ENCODE assay signal across 8 cellular contexts in genomic region chr17:76737676-76738467, GRCh38. TPM values are rescaled to one million over a fixed set of nuclear protein-coding genes. Genes with fewer than 3 reads are reported as not detected.
DNase-seq lines count a peak whose midpoint lies in the region; ATAC-seq and TF ChIP-seq lines count a peak whose summit lies in the region.

TSS of gene MFSD11 (plus strand) at chr17:76738119. CDS start at chr17:76738353, 234 bp downstream.

- ATAC-seq in RWPE2 (ENCODE audit: low read depth): peak; percentile 70
- ATAC-seq in natural killer cell: peak; percentile 59 to 82 (median 69)

- intact Hi-C loops in natural killer cell (cut with micrococcal nuclease): loop anchor here (1.0 to 10.0 kb wide), 3 partner anchors 22 to 473 kb away; partner anchors contain the start of gene UBALD2

- peaks cover 53 to 54% of the 10 kb centered on the region in 2 donors for H3K4me1 Mint-ChIP-seq in natural killer cell

- peaks cover 70% of the 10 kb centered on the region for H3K79me2 ChIP-seq in GM23248 (ENCODE audit: insufficient read depth)
- peaks cover 39% of the 10 kb centered on the region for H3K79me2 ChIP-seq in Karpas-422 (ENCODE audit: low read length)

- H4K20me1 ChIP-seq in GM23248 (ENCODE audit: insufficient read depth) (peaks cover 17% of the 10 kb centered on the region; the same call in 1 of the 2 replicates), Karpas-422 (ENCODE audit: insufficient read depth, low read depth, low read length) (peaks cover 23% of the 10 kb centered on the region)

- H3K9me2 ChIP-seq in GM23248 (ENCODE audit: insufficient read depth): no peaks in the 10 kb centered on the region
- H3K9me2 ChIP-seq in Karpas-422 (replicated peaks; ENCODE audit: insufficient read depth, low read length): no peaks in the 10 kb centered on the region

- peak within 1 kb of the TSS; percentile 96 for H3K4me3 Mint-ChIP-seq in natural killer cell

- peak within 1 kb of the TSS; percentile 94 for H2AFZ ChIP-seq in GM23248
- H2AFZ ChIP-seq in Karpas-422 (ENCODE audit: low read length): peak within 1 kb of the TSS; percentile 70

- no peaks in the 10 kb centered on the region for H3K9me3 ChIP-seq in GM23248 (ENCODE audit: low read depth)
- H3K9me3 ChIP-seq in Karpas-422 (ENCODE audit: low read length): no peaks in the 10 kb centered on the region
- no peaks in the 10 kb centered on the region for H3K9me3 ChIP-seq in RWPE2 (ENCODE audit: severe bottlenecking)

- H3K4me2 ChIP-seq in GM23248 (ENCODE audit: unreplicated experiment) (peak within 1 kb of the TSS; percentile 100), Karpas-422 (ENCODE audit: low read depth, low read length, poor library complexity, severe bottlenecking) (peak within 1 kb of the TSS; percentile 94)

- H3K27ac ChIP-seq in GM23248 (peak within 1 kb of the TSS; percentile 91), Karpas-422 (ENCODE audit: low read length) (peak within 1 kb of the TSS; percentile 91), RWPE2 (ENCODE audit: poor library complexity, severe bottlenecking) (peak within 1 kb of the TSS; percentile 88)

- H3K4me3 ChIP-seq in GM23248 (peak within 1 kb of the TSS; percentile 98), Karpas-422 (ENCODE audit: low read length) (peak within 1 kb of the TSS; percentile 94), RWPE2 (ENCODE audit: severe bottlenecking) (peak within 1 kb of the TSS; percentile 96), fibroblast of pulmonary artery (replicated peaks; ENCODE audit: low read depth, low read length) (peak within 1 kb of the TSS; percentile 95)

- no peaks in the 10 kb centered on the region for H3K27me3 Mint-ChIP-seq in natural killer cell (ENCODE audit: low read depth in 2 of 2)

- H3K27me3 ChIP-seq in GM23248 (replicated peaks; ENCODE audit: insufficient read depth): no peaks in the 10 kb centered on the region
- no peaks in the 10 kb centered on the region for H3K27me3 ChIP-seq in Karpas-422 (ENCODE audit: low read length)
- H3K27me3 ChIP-seq in RWPE2 (ENCODE audit: insufficient read depth, poor library complexity, severe bottlenecking): no peaks in the 10 kb centered on the region

- H3K9me3 Mint-ChIP-seq in natural killer cell: no peaks in the 10 kb centered on the region

- H3K4me1 ChIP-seq in GM23248 (ENCODE audit: insufficient read depth): peaks cover 41% of the 10 kb centered on the region
- H3K4me1 ChIP-seq in Karpas-422 (ENCODE audit: low read length): peaks cover 45% of the 10 kb centered on the region
- peaks cover 22% of the 10 kb centered on the region for H3K4me1 ChIP-seq in RWPE2 (ENCODE audit: insufficient read depth, poor library complexity, severe bottlenecking)

- H3K36me3 Mint-ChIP-seq in natural killer cell: peaks cover 35% of the 10 kb centered on the region

- H3K9ac ChIP-seq in GM23248 (peak within 1 kb of the TSS; percentile 96), Karpas-422 (ENCODE audit: low read length) (peak within 1 kb of the TSS; percentile 98)

- in situ Hi-C loops in GM23248 (cut with MboI): no loop called here

- peaks cover 33% of the 10 kb centered on the region for H3K36me3 ChIP-seq in GM23248 (ENCODE audit: low read depth)
- H3K36me3 ChIP-seq in Karpas-422 (ENCODE audit: insufficient read depth, low read length): peaks cover 39% of the 10 kb centered on the region
- H3K36me3 ChIP-seq in RWPE2 (ENCODE audit: low read depth): peaks cover 62% of the 10 kb centered on the region

- DNase-seq in Daoy (ENCODE audit: low read depth) (peak; percentile 98), GM23248 (peak; percentile 97), Karpas-422 (peak; percentile 96), RWPE2 (ENCODE audit: low spot score) (peak; percentile 94), fibroblast of pulmonary artery (ENCODE audit: low read depth) (peak; percentile 96), natural killer cell (peak; percentile 91)
- DNase-seq in activated effector memory CD4-positive, alpha-beta T cell treated with Interleukin-2 at 50 U/mL for 16 hours: peak; percentile 90
- peak; percentile 89 to 98 (median 96) for DNase-seq in stimulated activated naive CD4-positive, alpha-beta T cell (lab: John Stamatoyannopoulos, UW)

- H3F3A ChIP-seq in GM23248 (ENCODE audit: insufficient read depth): peaks cover 40% of the 10 kb centered on the region

- peak within 1 kb of the TSS; percentile 99 for H3K27ac Mint-ChIP-seq in natural killer cell

- 1 to 2% methylated on average over 53 to 54 of the region's 57 CpGs for WGBS in GM23248 (ENCODE audit: low coverage in 1 of 2, low lambda C conversion rate in 2 of 2, missing lambda C conversion rate in 2 of 2), 2 experiments

- TF ChIP-seq CTCF in RWPE2 (IDR thresholded peaks at IDR 0.05; ENCODE audit: poor library complexity, severe bottlenecking) (no peak), fibroblast of pulmonary artery (IDR thresholded peaks at IDR 0.05; ENCODE audit: low read length, missing control alignments) (no peak), natural killer cell (IDR thresholded peaks at IDR 0.05) (no peak)

RNA-seq across cellular contexts. Expression of gene MFSD11, which starts in this region (rescaled TPM):
- 21.4 and 37.6 TPM in 2 replicates for total RNA-seq in Daoy (2014; rRNA removed; shearing (Covaris generic))
- total RNA-seq in GM23248 (2014; rRNA removed; shearing (Covaris generic)): 29.8 and 30.6 TPM in 2 replicates
- 24.2 TPM in 2 replicates for polyA plus RNA-seq in GM23248 (2016; fragmentation: Nextera tagmentation; extraction: Ambion mirVana)
- total RNA-seq in Karpas-422 (2014; rRNA removed; shearing (Covaris generic); ENCODE audit: low replicate concordance): 19.1 and 34.3 TPM in 2 replicates
- 10 to 100 TPM; 32.7 to 44.0 (median 33.9) TPM for total RNA-seq in natural killer cell

Comparison
In these comparisons a context has a peak if more than half of its experiments do, and no peak if none do; other contexts are left out.
1. Peak in every context shown above with its lines: DNase-seq, ATAC-seq, H3K4me3 ChIP-seq and H3K27ac ChIP-seq.